ENCODE assay signal across 33 cellular contexts in the genomic region with DNA sequence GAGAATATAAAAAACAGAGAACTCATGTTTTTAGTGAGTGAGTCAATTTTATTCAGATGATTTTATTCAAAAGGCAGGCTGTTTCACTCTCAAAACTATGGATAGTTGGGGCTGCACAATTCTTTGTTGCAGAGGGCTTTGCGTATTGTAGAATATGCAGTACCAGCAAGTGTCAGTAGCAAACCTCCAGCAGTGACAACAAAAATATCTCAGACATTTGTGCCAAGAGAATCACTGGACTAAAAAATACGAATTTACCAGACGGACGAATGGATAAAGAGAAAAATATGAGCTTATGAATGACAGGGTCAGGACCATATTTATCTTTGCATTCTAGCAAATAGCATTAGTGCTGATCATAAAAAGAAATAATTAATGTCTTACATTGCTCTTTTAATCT.
"Had no signal": no experiment of that assay in that cellular context is flagged by ENCODE, and none has a peak within 500 bp of the region (broad histone marks: within the 10 kb centered on the region; RNA-seq: fewer than 3 reads in every experiment).

No MANE protein-coding gene starts in this region.

- DNase-seq: activated B cell treated with CpG ODN at 0.5 μM for 24 hours; activated CD4-positive, alpha-beta memory T cell treated with anti-CD3 and anti-CD28 coated beads for 36 hours; activated CD4-positive, alpha-beta T cell treated with anti-CD3 and anti-CD28 coated beads for 4 hours; activated CD4-positive, alpha-beta T cell treated with anti-CD3 and anti-CD28 coated beads, Interleukin-2, amount 10 ng/mL, durations not matched to agents 24 days and 14 days; activated CD4-positive, alpha-beta T cell treated with anti-CD3 and anti-CD28 coated beads, Interleukin-2, amount 50 U/mL, for 1 hour; activated CD4-positive, alpha-beta T cell treated with anti-CD3 and anti-CD28 coated beads, Interleukin-2, amount 50 U/mL, for 4 hours; activated CD4-positive, CD25-positive, alpha-beta regulatory T cell treated with anti-CD3 and anti-CD28 coated beads, Interleukin-2, amount 50 U/mL, for 72 hours; activated CD8-positive, alpha-beta memory T cell treated with anti-CD3 and anti-CD28 coated beads for 24 hours; activated CD8-positive, alpha-beta memory T cell treated with anti-CD3 and anti-CD28 coated beads, Interleukin-2, amount 10 ng/mL, durations not matched to agents 7 days and 5 days; activated CD8-positive, alpha-beta memory T cell treated with anti-CD3 and anti-CD28 coated beads, Interleukin-2, amount 50 U/mL, for 48 hours; activated CD8-positive, alpha-beta T cell treated with anti-CD3 and anti-CD28 coated beads, Interleukin-2, amount 10 ng/mL, durations not matched to agents 7 days and 5 days; activated effector memory CD4-positive, alpha-beta T cell treated with Interleukin-2 at 50 U/mL for 16 hours; activated gamma-delta T cell treated with Interleukin-2 at 50 U/mL for 16 hours; activated naive CD4-positive, alpha-beta T cell; activated naive CD4-positive, alpha-beta T cell treated with anti-CD3 and anti-CD28 coated beads for 36 hours; activated naive CD4-positive, alpha-beta T cell treated with anti-CD3 and anti-CD28 coated beads, Interleukin-2, amount 50 U/mL, for 16 hours; activated naive CD8-positive, alpha-beta T cell treated with anti-CD3 and anti-CD28 coated beads for 36 hours; activated T-cell treated with anti-CD3 and anti-CD28 coated beads, Interleukin-2, amount 50 U/mL, for 24 hours; activated T-cell treated with anti-CD3 and anti-CD28 coated beads, Interleukin-2, amount 50 U/mL, for 48 hours; adrenal gland; amniotic stem cell; aorta; body of pancreas; brain microvascular endothelial cell; central memory CD4-positive, alpha-beta T cell; colonic mucosa; T-helper 1 cell; T-helper 2 cell; T-helper 9 cell had no signal

- ATAC-seq: activated CD8-positive, alpha-beta memory T cell treated with anti-CD3 and anti-CD28 coated beads, Interleukin-2, amount 10 ng/mL, durations not matched to agents 7 days and 5 days; activated CD8-positive, alpha-beta T cell treated with anti-CD3 and anti-CD28 coated beads, Interleukin-2, amount 10 ng/mL, durations not matched to agents 7 days and 5 days; activated naive CD4-positive, alpha-beta T cell treated with anti-CD3 and anti-CD28 coated beads, Interleukin-2, amount 50 U/mL, for 72 hours; body of pancreas had no signal

- H3K36me3 Mint-ChIP-seq: activated CD4-positive, alpha-beta memory T cell treated with anti-CD3 and anti-CD28 coated beads for 36 hours; activated CD8-positive, alpha-beta memory T cell treated with anti-CD3 and anti-CD28 coated beads, Interleukin-2, amount 10 ng/mL, durations not matched to agents 7 days and 5 days; activated naive CD4-positive, alpha-beta T cell treated with anti-CD3 and anti-CD28 coated beads, Interleukin-2, amount 50 U/mL, for 72 hours; activated naive CD8-positive, alpha-beta T cell treated with anti-CD3 and anti-CD28 coated beads for 36 hours had no signal

- H3K4me3 Mint-ChIP-seq: activated B cell treated with CpG ODN at 0.5 μM for 24 hours; activated CD4-positive, alpha-beta memory T cell treated with anti-CD3 and anti-CD28 coated beads for 36 hours; activated CD4-positive, alpha-beta T cell treated with anti-CD3 and anti-CD28 coated beads, Interleukin-2, amount 10 ng/mL, durations not matched to agents 24 days and 14 days; activated CD8-positive, alpha-beta memory T cell treated with anti-CD3 and anti-CD28 coated beads, Interleukin-2, amount 10 ng/mL, durations not matched to agents 7 days and 5 days; activated CD8-positive, alpha-beta T cell treated with anti-CD3 and anti-CD28 coated beads, Interleukin-2, amount 10 ng/mL, durations not matched to agents 7 days and 5 days; activated naive CD4-positive, alpha-beta T cell treated with anti-CD3 and anti-CD28 coated beads for 36 hours; activated naive CD8-positive, alpha-beta T cell treated with anti-CD3 and anti-CD28 coated beads for 36 hours; activated T-cell treated with anti-CD3 and anti-CD28 coated beads, Interleukin-2, amount 50 U/mL, for 24 hours; T-helper 1 cell treated with Interleukin-12 subunit alpha and Interleukin-12 subunit beta and Interleukin-4 antibody, amounts not matched to agents 30 μg/mL and 1 μg/mL, for 36 hours; T-helper 2 cell treated with Interferon-gamma antibody and Interleukin-4, amounts not matched to agents 5 μg/mL and 100 μg/mL, for 36 hours had no signal

- H3K27ac Mint-ChIP-seq: activated B cell treated with CpG ODN at 0.5 μM for 24 hours; activated CD4-positive, alpha-beta memory T cell treated with anti-CD3 and anti-CD28 coated beads for 36 hours; activated CD4-positive, alpha-beta T cell treated with anti-CD3 and anti-CD28 coated beads, Interleukin-2, amount 10 ng/mL, durations not matched to agents 24 days and 14 days; activated CD8-positive, alpha-beta memory T cell treated with anti-CD3 and anti-CD28 coated beads, Interleukin-2, amount 10 ng/mL, durations not matched to agents 7 days and 5 days; activated CD8-positive, alpha-beta T cell treated with anti-CD3 and anti-CD28 coated beads, Interleukin-2, amount 10 ng/mL, durations not matched to agents 7 days and 5 days; activated naive CD4-positive, alpha-beta T cell treated with anti-CD3 and anti-CD28 coated beads for 36 hours; activated naive CD4-positive, alpha-beta T cell treated with anti-CD3 and anti-CD28 coated beads, Interleukin-2, amount 50 U/mL, for 72 hours; activated naive CD8-positive, alpha-beta T cell treated with anti-CD3 and anti-CD28 coated beads for 36 hours; activated T-cell treated with anti-CD3 and anti-CD28 coated beads, Interleukin-2, amount 50 U/mL, for 24 hours; activated T-helper 2 cell treated with anti-CD3 and anti-CD28 coated beads, Interferon-gamma antibody, Interleukin-2, Interleukin-4, amounts not matched to agents 10 μg/mL and 5 μg/mL and 100 μg/mL, durations not matched to agents 14 hours and 24 hours and 36 hours; T-helper 1 cell treated with Interleukin-12 subunit alpha and Interleukin-12 subunit beta and Interleukin-4 antibody, amounts not matched to agents 30 μg/mL and 1 μg/mL, for 36 hours; T-helper 2 cell treated with Interferon-gamma antibody and Interleukin-4, amounts not matched to agents 5 μg/mL and 100 μg/mL, for 36 hours had no signal

- H3K27me3 Mint-ChIP-seq: activated B cell treated with CpG ODN at 0.5 μM for 24 hours; activated CD4-positive, alpha-beta memory T cell treated with anti-CD3 and anti-CD28 coated beads for 36 hours; activated CD8-positive, alpha-beta memory T cell treated with anti-CD3 and anti-CD28 coated beads, Interleukin-2, amount 10 ng/mL, durations not matched to agents 7 days and 5 days; activated naive CD8-positive, alpha-beta T cell treated with anti-CD3 and anti-CD28 coated beads for 36 hours; activated T-cell treated with anti-CD3 and anti-CD28 coated beads, Interleukin-2, amount 50 U/mL, for 24 hours had no signal

- H3K4me1 Mint-ChIP-seq: activated B cell treated with CpG ODN at 0.5 μM for 24 hours; activated CD4-positive, alpha-beta T cell treated with anti-CD3 and anti-CD28 coated beads, Interleukin-2, amount 10 ng/mL, durations not matched to agents 24 days and 14 days; activated CD8-positive, alpha-beta memory T cell treated with anti-CD3 and anti-CD28 coated beads, Interleukin-2, amount 10 ng/mL, durations not matched to agents 7 days and 5 days; activated naive CD8-positive, alpha-beta T cell treated with anti-CD3 and anti-CD28 coated beads for 36 hours had no signal

- H3K9me3 Mint-ChIP-seq: activated CD4-positive, alpha-beta T cell treated with anti-CD3 and anti-CD28 coated beads, Interleukin-2, amount 10 ng/mL, durations not matched to agents 24 days and 14 days; activated naive CD4-positive, alpha-beta T cell treated with anti-CD3 and anti-CD28 coated beads for 36 hours; activated naive CD4-positive, alpha-beta T cell treated with anti-CD3 and anti-CD28 coated beads, Interleukin-2, amount 50 U/mL, for 72 hours; activated T-helper 2 cell treated with anti-CD3 and anti-CD28 coated beads, Interferon-gamma antibody, Interleukin-2, Interleukin-4, amounts not matched to agents 10 μg/mL and 5 μg/mL and 100 μg/mL, durations not matched to agents 14 hours and 24 hours and 36 hours; T-helper 1 cell treated with Interleukin-12 subunit alpha and Interleukin-12 subunit beta and Interleukin-4 antibody, amounts not matched to agents 30 μg/mL and 1 μg/mL, for 36 hours; T-helper 2 cell treated with Interferon-gamma antibody and Interleukin-4, amounts not matched to agents 5 μg/mL and 100 μg/mL, for 36 hours had no signal
